Comparison of ENCODE assay signal across 9 cellular contexts in genomic region chr10:101397140-101397539, GRCh38. TPM values are rescaled to one million over a fixed set of nuclear protein-coding genes. Genes with fewer than 3 reads are reported as not detected.
A peak's percentile ranks its signal among the peaks of the same experiment; 100 is the strongest.
DNase-seq lines count a peak whose midpoint lies in the region; ATAC-seq and TF ChIP-seq lines count a peak whose summit lies in the region.
"Had no signal": no experiment of that assay in that cellular context is flagged by ENCODE, and none has a peak within 500 bp of the region (broad histone marks: within the 10 kb centered on the region; RNA-seq: fewer than 3 reads in every experiment).

No MANE protein-coding gene starts in this region.

- H3K27ac ChIP-seq in SK-N-SH (ENCODE audit: low read depth in 2 of 2, low read length in 1 of 2): peak overlapping the region in 1 of 2 experiments; percentile 41; a peak in 1 of 4 replicates
- no peak overlapping the region for H3K27ac ChIP-seq in esophagus squamous epithelium
- H3K27ac ChIP-seq: SK-N-MC had no signal

- intact Hi-C loops in esophagus squamous epithelium (cut with DNase I): no loop called here

- ATAC-seq in GM21381 (IDR thresholded peaks at IDR 0.05; ENCODE audit: unreplicated experiment): no peak
- no peak for ATAC-seq in HG02623 (IDR thresholded peaks at IDR 0.05; ENCODE audit: unreplicated experiment)
- no peak for ATAC-seq in GM18505 (IDR thresholded peaks at IDR 0.05; ENCODE audit: unreplicated experiment)

- TF ChIP-seq POLR2A in esophagus squamous epithelium (IDR thresholded peaks at IDR 0.05) (no peak), GM18505 (IDR thresholded peaks at IDR 0.05; ENCODE audit: borderline replicate concordance, extremely low read depth, insufficient read depth, insufficient read length) (no peak)

- H2AFZ ChIP-seq in SK-N-SH (ENCODE audit: low read depth): no peak overlapping the region

- peak; percentile 63 for DNase-seq in AG08395 (ENCODE audit: low spot score)
- DNase-seq in EL: peak; percentile 21
- DNase-seq in SK-N-SH: peak; percentile 76
- DNase-seq in foreskin fibroblast: peak; percentile 7 to 54
- no peak for DNase-seq in esophagus squamous epithelium (lab: John Stamatoyannopoulos, UW)

- H3K27me3 ChIP-seq in SK-N-SH (ENCODE audit: insufficient read depth) (no peaks in the 10 kb centered on the region), esophagus squamous epithelium (no peaks in the 10 kb centered on the region)

- no peak for TF ChIP-seq CTCF in SK-N-SH (IDR thresholded peaks at IDR 0.05)
- TF ChIP-seq CTCF in foreskin fibroblast (IDR thresholded peaks at IDR 0.05; ENCODE audit: low read depth, low read length): no peak
- no peak for TF ChIP-seq CTCF in esophagus squamous epithelium (IDR thresholded peaks at IDR 0.05)

- peaks cover 3 to 6% of the 10 kb centered on the region in 2 experiments; a peak in 3 of 4 replicates for H3K4me1 ChIP-seq in SK-N-SH (ENCODE audit: control insufficient read depth in 1 of 2, insufficient read depth in 2 of 2, low read depth in 1 of 2, low read length in 1 of 2)
- H3K4me1 ChIP-seq in esophagus squamous epithelium: peaks cover 0 to 13% (median 5%) of the 10 kb centered on the region in 3 donors

- H3K9me2 ChIP-seq in SK-N-SH: no peaks in the 10 kb centered on the region

- CTCF ChIA-PET in SK-N-SH (lab: Yijun Ruan, JAX): interaction anchor here (0.7 to 1.4 kb wide), 5 partner anchors 12 to 183 kb away, joined by 3 to 4 read pairs (median 3); no protein-coding TSS in a partner anchor

- H3K9ac ChIP-seq in SK-N-SH: no peak overlapping the region

- no peak for TF ChIP-seq EP300 in SK-N-SH (IDR thresholded peaks at IDR 0.05; ENCODE audit: borderline replicate concordance in 1 of 2, low read depth in 1 of 2, low read length in 1 of 2)

- POLR2A ChIA-PET in SK-N-SH (lab: Yijun Ruan, JAX): no interaction called here

- no peaks in the 10 kb centered on the region for H3K36me3 ChIP-seq in SK-N-SH (replicated peaks in 1 of 2; ENCODE audit: control insufficient read depth in 1 of 2, insufficient read depth in 2 of 2, low read length in 1 of 2)
- no peaks in the 10 kb centered on the region for H3K36me3 ChIP-seq in esophagus squamous epithelium

- H3K4me2 ChIP-seq in SK-N-SH: no peak overlapping the region

- TF ChIP-seq RAD21 in SK-N-SH (IDR thresholded peaks at IDR 0.05; ENCODE audit: low read length): no peak

- H3K79me2 ChIP-seq in SK-N-SH (ENCODE audit: insufficient read depth): peaks cover 18% of the 10 kb centered on the region

- peaks cover 14% of the 10 kb centered on the region; the same call in 1 of the 2 replicates for H4K20me1 ChIP-seq in SK-N-SH (ENCODE audit: insufficient read depth)

- peaks cover 4% of the 10 kb centered on the region for H3F3A ChIP-seq in SK-N-SH (replicated peaks; ENCODE audit: insufficient read depth)

- H3K4me3 ChIP-seq in SK-N-SH (ENCODE audit: low read depth in 2 of 2, low read length in 1 of 2) (no peak overlapping the region), foreskin fibroblast (ENCODE audit: low read depth in 1 of 2, low read length in 2 of 2) (no peak overlapping the region), esophagus squamous epithelium (no peak overlapping the region)
- H3K4me3 ChIP-seq: SK-N-MC had no signal

- H3K9me3 ChIP-seq in SK-N-SH (no peaks in the 10 kb centered on the region), esophagus squamous epithelium (no peaks in the 10 kb centered on the region)

TF ChIP-seq in SK-N-SH, 30 proteins besides CTCF, POLR2A, EP300 and RAD21:
- TF ChIP-seq ZBTB33 (IDR thresholded peaks at IDR 0.05; ENCODE audit: borderline replicate concordance, low read depth) (no peak), RCOR1 (IDR thresholded peaks at IDR 0.05; ENCODE audit: low read length) (peak; percentile 63; the same call in 1 of the 2 replicates), TAF1 (IDR thresholded peaks at IDR 0.05; ENCODE audit: borderline replicate concordance, low read depth, low read length) (no peak), RFX5 (IDR thresholded peaks at IDR 0.05; ENCODE audit: low read length) (peak; percentile 85), CHD2 (IDR thresholded peaks at IDR 0.05; ENCODE audit: low read length, partially characterized antibody) (no peak), MXI1 (IDR thresholded peaks at IDR 0.05; ENCODE audit: low read depth, low read length) (peak; percentile 91), GABPA (IDR thresholded peaks at IDR 0.05; ENCODE audit: low read depth) (no peak), REST (IDR thresholded peaks at IDR 0.05; ENCODE audit: low read depth, low read length) (no peak)

RNA-seq across cellular contexts. Expression of gene BTRC, which starts 43.2 kb away (rescaled TPM):
- 6.5 and 8.1 TPM in 2 replicates for polyA plus RNA-seq in SK-N-SH (2012; rRNA removed)
- 6.7 and 7.3 TPM in 2 replicates for polyA plus RNA-seq in SK-N-SH (2012; cell fraction: cytosol; rRNA removed)
- 10.1 and 17.6 TPM in 2 replicates for polyA plus RNA-seq in SK-N-SH (2012; cell fraction: nucleus; rRNA removed)
- 10 to 100 TPM in 2 of 4 donors, 1 to 10 TPM in 2; 8.0 to 15.1 (median 10.4) TPM for total RNA-seq in esophagus squamous epithelium
